Comparison of ENCODE assay signal across 12 cellular contexts in genomic region chr3:134353831-134354611, GRCh38. TPM values are rescaled to one million over a fixed set of nuclear protein-coding genes. Genes with fewer than 3 reads are reported as not detected.
DNase-seq lines count a peak whose midpoint lies in the region; TF ChIP-seq lines count a peak whose summit lies in the region.
"Had no signal": no experiment of that assay in that cellular context is flagged by ENCODE, and none has a peak within 500 bp of the region (broad histone marks: within the 10 kb centered on the region; RNA-seq: fewer than 3 reads in every experiment).

No MANE protein-coding gene starts in this region.

- no peaks in the 10 kb centered on the region for H3K27me3 Mint-ChIP-seq in Calu3 (ENCODE audit: unreplicated experiment)

- H3K9me3 Mint-ChIP-seq in Calu3 (ENCODE audit: low read depth, unreplicated experiment) = no peaks in the 10 kb centered on the region
- H3K9me3 Mint-ChIP-seq: T-helper 2 cell treated with Interferon-gamma antibody and Interleukin-4, amounts not matched to agents 5 μg/mL and 100 μg/mL, for 36 hours had no signal

- H3K4me1 Mint-ChIP-seq in Calu3 (ENCODE audit: low read depth, unreplicated experiment) = peaks cover 100% of the 10 kb centered on the region

- H3K27ac ChIP-seq in RWPE1 (peak overlapping the region; percentile 79), right atrium auricular region (peak overlapping the region; percentile 36 to 62), rectal smooth muscle tissue (ENCODE audit: low read depth, low read length) (peak overlapping the region; percentile 16)
- no peak overlapping the region for H3K27ac ChIP-seq in effector memory CD4-positive, alpha-beta T cell (ENCODE audit: insufficient read depth, low read length, poor library complexity, severe bottlenecking)

- no peaks in the 10 kb centered on the region for H3K9me3 ChIP-seq in right atrium auricular region
- no peaks in the 10 kb centered on the region for H3K9me3 ChIP-seq in effector memory CD4-positive, alpha-beta T cell (ENCODE audit: control insufficient read depth, low read length)
- H3K9me3 ChIP-seq: prostate gland had no signal

- DNase-seq in Calu3 (peak; percentile 83), RWPE1 (ENCODE audit: low spot score) (no peak), right atrium auricular region (ENCODE audit: low spot score) (no peak), activated gamma-delta T cell treated with Interleukin-2 at 50 U/mL for 16 hours (no peak), NCI-H526 (lab: John Stamatoyannopoulos, UW) (no peak)
- DNase-seq in effector memory CD4-positive, alpha-beta T cell = no peak
- DNase-seq in activated CD4-positive, alpha-beta T cell treated with anti-CD3 and anti-CD28 coated beads, Interleukin-2, amount 50 U/mL, for 1 hour = no peak
- DNase-seq: activated T-cell treated with anti-CD3 and anti-CD28 coated beads for 4 hours, NCI-H69 had no signal

- intact Hi-C loops in Calu3 (cut with micrococcal nuclease; ENCODE audit: unreplicated experiment) = loop anchor here (1.0 kb wide), 1 partner anchor 20 kb away; the partner anchor contains the start of gene AMOTL2

- H3K27me3 ChIP-seq in right atrium auricular region = no peaks in the 10 kb centered on the region
- no peaks in the 10 kb centered on the region for H3K27me3 ChIP-seq in rectal smooth muscle tissue (ENCODE audit: control insufficient read depth, insufficient read depth, low read length)
- H3K27me3 ChIP-seq in effector memory CD4-positive, alpha-beta T cell (replicated peaks; ENCODE audit: control insufficient read depth, insufficient read depth, low read length, poor library complexity, severe bottlenecking) = no peaks in the 10 kb centered on the region

- H3K27ac Mint-ChIP-seq in Calu3 (ENCODE audit: unreplicated experiment) = peak overlapping the region; percentile 90
- H3K27ac Mint-ChIP-seq: T-helper 2 cell treated with Interferon-gamma antibody and Interleukin-4, amounts not matched to agents 5 μg/mL and 100 μg/mL, for 36 hours had no signal

- H3K36me3 ChIP-seq in right atrium auricular region (peaks cover 44% of the 10 kb centered on the region), rectal smooth muscle tissue (ENCODE audit: control insufficient read depth, insufficient read depth, low read length) (peaks cover 23% of the 10 kb centered on the region)
- H3K36me3 ChIP-seq in effector memory CD4-positive, alpha-beta T cell (ENCODE audit: control insufficient read depth, insufficient read depth, low read length) = no peaks in the 10 kb centered on the region

- H3K4me3 ChIP-seq in right atrium auricular region (no peak overlapping the region), rectal smooth muscle tissue (ENCODE audit: low read length) (no peak overlapping the region)
- no peak overlapping the region for H3K4me3 ChIP-seq in effector memory CD4-positive, alpha-beta T cell (ENCODE audit: insufficient read depth, low read depth, low read length, poor library complexity, severe bottlenecking)
- H3K4me3 ChIP-seq: prostate gland had no signal

- H3K36me3 Mint-ChIP-seq in Calu3 (ENCODE audit: insufficient read depth, unreplicated experiment) = peaks cover 88% of the 10 kb centered on the region

- H3K4me3 Mint-ChIP-seq in Calu3 (ENCODE audit: low read depth, unreplicated experiment) = peak overlapping the region; percentile 24
- H3K4me3 Mint-ChIP-seq: T-helper 2 cell treated with Interferon-gamma antibody and Interleukin-4, amounts not matched to agents 5 μg/mL and 100 μg/mL, for 36 hours had no signal

- POLR2A ChIA-PET in RWPE1 (lab: Yijun Ruan, JAX; ENCODE audit: low non-redundant PET) = interaction anchor here (1.0 to 2.1 kb wide), 2 partner anchors 10 to 26 kb away, joined by 3 to 11 read pairs; no protein-coding TSS in a partner anchor

- no peak overlapping the region for H3K9ac ChIP-seq in rectal smooth muscle tissue (ENCODE audit: low read length)

- BruUV-seq in Calu3 (replicated peaks; lab: Mats Ljungman, UMichigan) = no TSS peak

- TF ChIP-seq CTCF in Calu3 (IDR thresholded peaks at IDR 0.05; ENCODE audit: unreplicated experiment) (no peak), RWPE1 (conservative IDR thresholded peaks at IDR 0.05; ENCODE audit: low read depth) (no peak), right atrium auricular region (IDR thresholded peaks at IDR 0.05) (no peak)

- CTCF ChIA-PET in Calu3 (lab: Charles Lee) (interaction anchor here (0.7 to 2.9 kb wide), 6 partner anchors 10 to 41 kb away, joined by 3 to 15 read pairs (median 3); partner anchors contain the start of gene AMOTL2), RWPE1 (lab: Yijun Ruan, JAX) (interaction anchor here (1.1 kb wide), 1 partner anchor 45 kb away, joined by 3 read pairs; no protein-coding TSS in a partner anchor)

- H3K4me1 ChIP-seq in right atrium auricular region (peaks cover 0 to 84% of the 10 kb centered on the region in 2 donors), rectal smooth muscle tissue (ENCODE audit: control insufficient read depth, insufficient read depth, low read length) (peaks cover 30% of the 10 kb centered on the region)
- no peaks in the 10 kb centered on the region for H3K4me1 ChIP-seq in effector memory CD4-positive, alpha-beta T cell (ENCODE audit: control insufficient read depth, insufficient read depth, low read length, poor library complexity, severe bottlenecking)

RNA-seq across cellular contexts. Expression of gene AMOTL2, which starts 20.2 kb away (rescaled TPM):
- total RNA-seq in Calu3 (2022) (140 and 153 TPM in 2 replicates), right atrium auricular region (100 to 1,000 TPM in 1 of 2 donors, 10 to 100 TPM in 1; 62.3 to 119 TPM)
